In the genomic region with DNA sequence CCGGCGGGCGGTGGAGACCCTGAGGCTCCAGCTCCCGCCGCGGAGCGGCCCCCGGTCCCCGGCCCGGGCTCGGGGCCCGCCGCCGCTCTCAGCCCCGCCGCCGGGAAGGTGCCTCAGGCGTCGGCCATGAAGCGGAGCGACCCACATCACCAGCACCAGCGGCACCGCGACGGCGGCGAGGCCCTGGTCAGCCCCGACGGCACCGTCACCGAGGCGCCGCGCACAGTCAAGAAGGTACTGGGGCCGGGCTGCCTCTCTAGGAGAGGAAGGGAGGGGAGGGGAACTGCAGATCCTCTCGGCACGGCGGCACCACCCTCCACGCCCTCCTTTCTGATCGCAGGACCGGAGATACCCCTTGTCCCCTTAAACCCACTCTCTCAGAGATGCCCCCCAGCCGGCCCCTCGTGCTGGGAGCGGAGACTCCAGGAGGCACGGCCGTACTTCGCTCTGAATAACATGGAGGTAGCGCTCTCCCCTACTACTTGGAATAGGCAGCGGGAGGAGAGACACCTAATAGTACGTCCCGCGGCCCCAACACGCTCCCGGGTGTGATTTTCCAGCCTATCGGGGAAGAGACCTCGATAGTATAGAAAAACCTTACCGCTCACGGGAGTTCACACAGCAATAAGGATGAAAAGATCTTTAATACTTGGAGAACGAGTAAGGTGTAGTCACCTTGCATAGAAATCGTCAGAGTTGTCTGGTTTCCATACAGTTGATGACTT, we compare ENCODE assay signal across 8 cellular contexts. TPM values are rescaled to one million over a fixed set of nuclear protein-coding genes. Genes with fewer than 3 reads are reported as not detected.
A peak's percentile ranks its signal among the peaks of the same experiment; 100 is the strongest.
DNase-seq lines count a peak whose midpoint lies in the region; FAIRE-seq and TF ChIP-seq lines count a peak whose summit lies in the region.

No MANE protein-coding gene starts in this region.

- H3K27ac Mint-ChIP-seq in HFFc6: peak overlapping the region; percentile 77

- peaks cover 15% of the 10 kb centered on the region for H3K4me1 ChIP-seq in mammary epithelial cell (ENCODE audit: insufficient read depth, low read length)
- H3K4me1 ChIP-seq in kidney (ENCODE audit: control insufficient read depth in 1 of 2, insufficient read depth in 1 of 2, low read depth in 1 of 2, low read length in 2 of 2): peaks cover 0 to 6% of the 10 kb centered on the region in 2 donors

- dilution Hi-C loops in mammary epithelial cell (cut with HindIII; ENCODE audit: low sequenced_read_pairs): no loop called here

- peak overlapping the region; percentile 97 for H3K4me3 Mint-ChIP-seq in HFFc6

- H3K9ac ChIP-seq in mammary epithelial cell (ENCODE audit: insufficient read depth, low read length) (peak overlapping the region; percentile 89), kidney (ENCODE audit: low read length in 2 of 2) (peak overlapping the region; percentile 66 to 93)

- H3K79me2 ChIP-seq in mammary epithelial cell (ENCODE audit: insufficient read depth, low read length): peaks cover 42% of the 10 kb centered on the region

- no peaks in the 10 kb centered on the region for H3K27me3 ChIP-seq in mammary epithelial cell (ENCODE audit: insufficient read depth, low read length)

- WGBS in mammary epithelial cell (ENCODE audit: low coverage, missing lambda C conversion rate): 5% methylated on average over 18 of the region's 60 CpGs

- CTCF ChIA-PET in mammary epithelial cell (lab: Charles Lee; ENCODE audit: low non-redundant PET): interaction anchor here (0.6 kb wide), 1 partner anchor 530 kb away, joined by 3 read pairs; no protein-coding TSS in a partner anchor

- H3K4me3 ChIP-seq in mammary epithelial cell (replicated peaks in 1 of 3; ENCODE audit: insufficient read depth in 1 of 3, low read depth in 2 of 3, low read length in 3 of 3): peak overlapping the region; percentile 75 to 82 (median 76)
- peak overlapping the region; percentile 91 to 95 for H3K4me3 ChIP-seq in kidney (ENCODE audit: low read length in 2 of 2)

- H3K9me3 ChIP-seq in mammary epithelial cell (replicated peaks; ENCODE audit: insufficient read depth, low read length) (no peaks in the 10 kb centered on the region), kidney (ENCODE audit: control insufficient read depth in 1 of 2, low read length in 2 of 2) (no peaks in the 10 kb centered on the region)

- H4K20me1 ChIP-seq in mammary epithelial cell (ENCODE audit: insufficient read depth, low read length): no peaks in the 10 kb centered on the region

- H3K4me1 Mint-ChIP-seq in HFFc6 (ENCODE audit: low read depth): peaks cover 24% of the 10 kb centered on the region

- no peaks in the 10 kb centered on the region for H3K9me3 Mint-ChIP-seq in HFFc6

- FAIRE-seq in GM12891 (lab: Jason Lieb, UNC) (peak; percentile 23), kidney (lab: Jason Lieb, UNC) (no peak)

- no peaks in the 10 kb centered on the region for H3K36me3 Mint-ChIP-seq in HFFc6 (ENCODE audit: low read depth)

- DNase-seq in GM12891 (ENCODE audit: insufficient read length, low spot score) (no peak), HFFc6 (peak; percentile 32), MV-4-11 (lab: John Stamatoyannopoulos, UW) (peak; percentile 9), mammary epithelial cell (peak; percentile 66), kidney (peak; percentile 88), NCI-H1930 (lab: John Stamatoyannopoulos, UW) (no peak)
- DNase-seq in stimulated activated CD4-positive, alpha-beta T cell treated with anti-CD3 and anti-CD28 coated beads, Interleukin-15, amount 100 ng/mL, for 1 hour (ENCODE audit: low read depth in 1 of 2, low spot score in 1 of 2): peak; percentile 29 to 42

- in situ Hi-C loops in mammary epithelial cell (cut with MboI; ENCODE audit: low sequenced_read_pairs in 2 of 2): loop anchor here (10.0 to 25.0 kb wide), 4 partner anchors 49 to 587 kb away; no protein-coding TSS in a partner anchor

- H3K36me3 ChIP-seq in mammary epithelial cell (ENCODE audit: insufficient read depth, low read length) (no peaks in the 10 kb centered on the region), kidney (ENCODE audit: control insufficient read depth in 1 of 2, insufficient read depth in 2 of 2, low read length in 2 of 2) (no peaks in the 10 kb centered on the region)

- peak overlapping the region; percentile 81 for H3K4me2 ChIP-seq in mammary epithelial cell (ENCODE audit: insufficient read depth, low read depth, low read length)

- H2AFZ ChIP-seq in mammary epithelial cell (ENCODE audit: low read depth, low read length): peak overlapping the region; percentile 91

- no peak for TF ChIP-seq POLR2A in GM12891 (IDR thresholded peaks at IDR 0.05; ENCODE audit: low read depth, low read length)

- BruUV-seq in mammary epithelial cell (replicated peaks; lab: Mats Ljungman, UMichigan): no TSS peak

- no peak for TF ChIP-seq CTCF in HFFc6 (IDR thresholded peaks at IDR 0.05)
- no peak for TF ChIP-seq CTCF in VCaP (conservative IDR thresholded peaks at IDR 0.05)
- no peak for TF ChIP-seq CTCF in mammary epithelial cell (conservative IDR thresholded peaks at IDR 0.05 in 1 of 2, IDR thresholded peaks at IDR 0.05 in 1 of 2; ENCODE audit: extremely low read depth in 1 of 2, insufficient read depth in 1 of 2, low read depth in 1 of 2, low read length in 2 of 2)
- TF ChIP-seq CTCF in kidney (IDR thresholded peaks at IDR 0.05; ENCODE audit: borderline replicate concordance, extremely low read depth, insufficient read depth): no peak

- H3K27ac ChIP-seq in VCaP (peak overlapping the region; percentile 90), mammary epithelial cell (ENCODE audit: insufficient read depth, low read depth, low read length) (peak overlapping the region; percentile 64), kidney (ENCODE audit: low read depth in 2 of 2, low read length in 2 of 2) (peak overlapping the region; percentile 63 to 99)

- intact Hi-C loops in mammary epithelial cell (cut with micrococcal nuclease) (loop anchor here (1.0 to 10.0 kb wide), 4 partner anchors 15 to 785 kb away; partner anchors contain the start of gene UBE2H), kidney (cut with DNase I) (loop anchor here (10.0 kb wide), 1 partner anchor 69 kb away; no protein-coding TSS in a partner anchor)

- no peaks in the 10 kb centered on the region; the same call in 1 of the 2 replicates for H3K27me3 Mint-ChIP-seq in HFFc6 (ENCODE audit: insufficient read depth)

TF ChIP-seq in GM12891, 5 proteins besides CTCF, POLR2A, EP300 and RAD21:
- TF ChIP-seq TAF1 (IDR thresholded peaks at IDR 0.05; ENCODE audit: low read depth, low read length) (no peak), SPI1 (IDR thresholded peaks at IDR 0.05; ENCODE audit: low read depth, low read length) (0 out of 2 replicates have a peak, but pooled peaks have one; percentile 6), PAX5 (IDR thresholded peaks at IDR 0.05; ENCODE audit: insufficient read depth, low read length, severe bottlenecking) (no peak)
TF ChIP-seq in GM12891: peak in this region for 1.

RNA-seq across cellular contexts. Expression of gene AHCYL2, which starts 0.5 kb away (rescaled TPM):
- polyA plus RNA-seq in GM12891 (2012; ENCODE audit: low read depth, missing spikeins): 3.6 TPM
- 10 to 100 TPM in 1 of 6 experiments, 1 to 10 TPM in 5; 6.8 to 12.4 (median 8.8) TPM for total RNA-seq in HFFc6 (2021; fragmentation: NEBNext Ultra II Directional; extraction: Animal tissue kit (Norgen Biotek cat#: 25700))
- total RNA-seq in mammary epithelial cell (10 to 100 TPM; 19.3 to 26.6 TPM), kidney (25.2 TPM)
- polyA plus RNA-seq in mammary epithelial cell (13.6 TPM), kidney (ENCODE audit: insufficient read depth, low read depth, low replicate concordance) (19.5 TPM)
- 79.8 TPM for polyA minus RNA-seq in mammary epithelial cell

RNA-seq across cellular contexts. Expression of gene SMO, which starts 36.9 kb away (rescaled TPM):
- polyA plus RNA-seq in GM12891 (2012; ENCODE audit: low read depth, missing spikeins): 9.9 TPM
- total RNA-seq in HFFc6 (2021; fragmentation: NEBNext Ultra II Directional; extraction: Animal tissue kit (Norgen Biotek cat#: 25700)): under 1 TPM; 0.09 to 0.57 (median 0.17) TPM
- total RNA-seq in mammary epithelial cell: 10 to 100 TPM; 10.4 to 15.2 TPM
- polyA plus RNA-seq in mammary epithelial cell: 6.9 TPM
- 44.1 TPM for polyA minus RNA-seq in mammary epithelial cell
- 13.2 TPM for total RNA-seq in kidney
- 20.8 TPM for polyA plus RNA-seq in kidney (ENCODE audit: insufficient read depth, low read depth, low replicate concordance)

Comparison
In these comparisons a context has a peak if more than half of its experiments do, and no peak if none do; other contexts are left out.
1. DNase-seq: peak in HFFc6 (single experiment), MV-4-11 (single experiment), mammary epithelial cell (single experiment), kidney (single experiment) and stimulated activated CD4-positive, alpha-beta T cell treated with anti-CD3 and anti-CD28 coated beads, Interleukin-15, amount 100 ng/mL, for 1 hour (2 of 2); none in GM12891 (single experiment) and NCI-H1930 (0 of 2).
2. Peak in every context shown above with its lines, with median percentiles within 50 percentile points of each other: H3K27ac ChIP-seq.